ENCODE assay signal across 8 cellular contexts in genomic region chr10:102114861-102115618, GRCh38. TPM values are rescaled to one million over a fixed set of nuclear protein-coding genes. Genes with fewer than 3 reads are reported as not detected.
DNase-seq lines count a peak whose midpoint lies in the region; ATAC-seq and TF ChIP-seq lines count a peak whose summit lies in the region.

No MANE protein-coding gene starts in this region.

- H3K4me3 ChIP-seq in Karpas-422 (ENCODE audit: low read length) (peak overlapping the region; percentile 76), SJSA1 (peak overlapping the region; percentile 53), neutrophil (ENCODE audit: low read depth in 1 of 2, low read length in 1 of 2) (peak overlapping the region; percentile 68 to 82), suprapubic skin (peak overlapping the region; percentile 73)

- no peaks in the 10 kb centered on the region for H3K9me3 ChIP-seq in Karpas-422 (ENCODE audit: low read length)
- H3K9me3 ChIP-seq in SJSA1 (replicated peaks), result no peaks in the 10 kb centered on the region
- no peaks in the 10 kb centered on the region for H3K9me3 ChIP-seq in neutrophil
- H3K9me3 ChIP-seq in suprapubic skin, result no peaks in the 10 kb centered on the region

- H3K4me2 ChIP-seq in Karpas-422 (ENCODE audit: low read depth, low read length, poor library complexity, severe bottlenecking), result peak overlapping the region; percentile 76

- ATAC-seq in GM21576 (IDR thresholded peaks at IDR 0.05; ENCODE audit: unreplicated experiment), result peak; percentile 48

- H3K4me1 ChIP-seq in Karpas-422 (ENCODE audit: low read length) (peaks cover 59% of the 10 kb centered on the region), SJSA1 (replicated peaks) (peaks cover 71% of the 10 kb centered on the region), neutrophil (ENCODE audit: control insufficient read depth in 1 of 2, insufficient read depth in 1 of 2, low read depth in 1 of 2, low read length in 1 of 2) (peaks cover 65 to 71% of the 10 kb centered on the region in 2 experiments), suprapubic skin (peaks cover 79% of the 10 kb centered on the region)

- H3K36me3 ChIP-seq in Karpas-422 (ENCODE audit: insufficient read depth, low read length), result no peaks in the 10 kb centered on the region
- H3K36me3 ChIP-seq in SJSA1, result peaks cover 28% of the 10 kb centered on the region
- peaks cover 19% of the 10 kb centered on the region for H3K36me3 ChIP-seq in neutrophil
- H3K36me3 ChIP-seq in suprapubic skin, result peaks cover 18% of the 10 kb centered on the region

- 2% methylated on average over 21 of the region's 23 CpGs for WGBS in suprapubic skin

- no peak for TF ChIP-seq EP300 in suprapubic skin (IDR thresholded peaks at IDR 0.05)

- H3K27me3 ChIP-seq in Karpas-422 (ENCODE audit: low read length) (no peaks in the 10 kb centered on the region), SJSA1 (replicated peaks) (no peaks in the 10 kb centered on the region), neutrophil (no peaks in the 10 kb centered on the region), suprapubic skin (no peaks in the 10 kb centered on the region)

- TF ChIP-seq CTCF in neutrophil (IDR thresholded peaks at IDR 0.05) (peak; percentile 48), suprapubic skin (IDR thresholded peaks at IDR 0.05) (no peak)

- H2AFZ ChIP-seq in Karpas-422 (ENCODE audit: low read length), result no peak overlapping the region

- DNase-seq in DMS79 treated with DMSO at 0.1 percent for 48 hours (lab: John Stamatoyannopoulos, UW), result peak; percentile 38
- DNase-seq in Karpas-422, result peak; percentile 89
- DNase-seq in SJSA1 (ENCODE audit: low read depth in 1 of 2, low spot score in 2 of 2), result peak; percentile 85 to 91
- DNase-seq in activated naive CD4-positive, alpha-beta T cell treated with Interleukin-2 at 50 U/mL for 16 hours, result peak; percentile 87
- peak; percentile 89 for DNase-seq in germinal center (ENCODE audit: low spot score)
- peak; percentile 92 to 96 for DNase-seq in suprapubic skin (ENCODE audit: low spot score in 2 of 2)

- peak in 1 of 2 donors; percentile 37 for TF ChIP-seq POLR2A in suprapubic skin (IDR thresholded peaks at IDR 0.05)

- H3K27ac ChIP-seq in Karpas-422 (ENCODE audit: low read length) (peak overlapping the region; percentile 67), SJSA1 (no peak overlapping the region), neutrophil (peak overlapping the region; percentile 98), suprapubic skin (peak overlapping the region; percentile 90)

- H3K9me2 ChIP-seq in Karpas-422 (replicated peaks; ENCODE audit: insufficient read depth, low read length), result no peaks in the 10 kb centered on the region

- H3K9ac ChIP-seq in Karpas-422 (ENCODE audit: low read length), result peak overlapping the region; percentile 79

- H3K79me2 ChIP-seq in Karpas-422 (ENCODE audit: low read length), result peaks cover 75% of the 10 kb centered on the region

- H4K20me1 ChIP-seq in Karpas-422 (ENCODE audit: insufficient read depth, low read depth, low read length), result no peaks in the 10 kb centered on the region

RNA-seq across cellular contexts. Expression of gene LDB1, which starts 5.1 kb away (rescaled TPM):
- total RNA-seq in Karpas-422 (2014; rRNA removed; shearing (Covaris generic); ENCODE audit: low replicate concordance), result 24.7 and 34.5 TPM in 2 replicates
- 22.5 and 29.0 TPM in 2 replicates for total RNA-seq in SJSA1 (2014; rRNA removed; shearing (Covaris generic))
- 100 to 1,000 TPM in 2 of 4 donors, 10 to 100 TPM in 2; 62.0 to 217 (median 96.0) TPM for total RNA-seq in suprapubic skin

RNA-seq across cellular contexts. Expression of gene PPRC1, which starts 17.8 kb away (rescaled TPM):
- 8.6 and 10.2 TPM in 2 replicates for total RNA-seq in Karpas-422 (2014; rRNA removed; shearing (Covaris generic); ENCODE audit: low replicate concordance)
- 17.8 and 18.2 TPM in 2 replicates for total RNA-seq in SJSA1 (2014; rRNA removed; shearing (Covaris generic))
- total RNA-seq in suprapubic skin, result 10 to 100 TPM; 42.6 to 80.0 (median 55.2) TPM

RNA-seq across cellular contexts. Expression of gene NOLC1, which starts 37.1 kb away (rescaled TPM):
- 22.6 and 37.6 TPM in 2 replicates for total RNA-seq in Karpas-422 (2014; rRNA removed; shearing (Covaris generic); ENCODE audit: low replicate concordance)
- 60.1 and 60.2 TPM in 2 replicates for total RNA-seq in SJSA1 (2014; rRNA removed; shearing (Covaris generic))
- total RNA-seq in suprapubic skin, result 10 to 100 TPM; 47.8 to 94.9 (median 77.9) TPM

RNA-seq across cellular contexts. Expression of gene HPS6, which starts 49.9 kb away (rescaled TPM):
- 7.1 and 19.4 TPM in 2 replicates for total RNA-seq in Karpas-422 (2014; rRNA removed; shearing (Covaris generic); ENCODE audit: low replicate concordance)
- total RNA-seq in SJSA1 (2014; rRNA removed; shearing (Covaris generic)), result 44.0 and 58.6 TPM in 2 replicates
- 10 to 100 TPM; 23.6 to 43.2 (median 31.3) TPM for total RNA-seq in suprapubic skin

RNA-seq across cellular contexts. Expression of gene ARMH3, which starts 59.1 kb away (rescaled TPM):
- total RNA-seq in Karpas-422 (2014; rRNA removed; shearing (Covaris generic); ENCODE audit: low replicate concordance), result 3.7 and 4.1 TPM in 2 replicates
- 2.7 and 8.2 TPM in 2 replicates for total RNA-seq in SJSA1 (2014; rRNA removed; shearing (Covaris generic))
- 10 to 100 TPM; 12.1 to 25.7 (median 20.4) TPM for total RNA-seq in suprapubic skin

Comparison
In these comparisons a context has a peak if more than half of its experiments do, and no peak if none do; other contexts are left out.
1. DNase-seq: peak in every context shown above with its lines; median percentile 94 in suprapubic skin; 89 in Karpas-422; 89 in germinal center; 88 in SJSA1; 87 in activated naive CD4-positive, alpha-beta T cell treated with Interleukin-2 at 50 U/mL for 16 hours; 38 in DMS79 treated with DMSO at 0.1 percent for 48 hours.